In genomic region chr3:49712166-49712565, GRCh38 we compare ENCODE assay signal across 18 cellular contexts. TPM values are rescaled to one million over a fixed set of nuclear protein-coding genes. Genes with fewer than 3 reads are reported as not detected.
DNase-seq lines count a peak whose midpoint lies in the region; ATAC-seq lines count a peak whose summit lies in the region.
"Had no signal": no experiment of that assay in that cellular context is flagged by ENCODE, and none has a peak within 500 bp of the region (broad histone marks: within the 10 kb centered on the region; RNA-seq: fewer than 3 reads in every experiment).

No MANE protein-coding gene starts in this region.

- ATAC-seq in activated CD4-positive, alpha-beta T cell treated with anti-CD3 and anti-CD28 coated beads for 36 hours, result no peak
- ATAC-seq in right cardiac atrium, result no peak
- ATAC-seq in stimulated activated effector memory CD8-positive, alpha-beta T cell treated with anti-CD3 and anti-CD28 coated beads, Interleukin-12 subunit alpha, Interleukin-12 subunit beta, amount 100 ng/mL, for 72 hours, result no peak

- WGBS in right cardiac atrium, result 96% methylated on average over 11 of the region's 11 CpGs

- H3K4me3 Mint-ChIP-seq in activated CD4-positive, alpha-beta T cell treated with anti-CD3 and anti-CD28 coated beads, Interleukin-2, amount 10 ng/mL, durations not matched to agents 7 days and 5 days, result no peak overlapping the region
- H3K4me3 Mint-ChIP-seq in activated CD4-positive, alpha-beta T cell treated with anti-CD3 and anti-CD28 coated beads for 36 hours, result no peak overlapping the region
- H3K4me3 Mint-ChIP-seq in immature natural killer cell, result peak overlapping the region in 2 of 5 donors; percentile 7 to 29
- H3K4me3 Mint-ChIP-seq in stimulated activated effector memory CD8-positive, alpha-beta T cell treated with anti-CD3 and anti-CD28 coated beads, Interleukin-12 subunit alpha, Interleukin-12 subunit beta, amount 100 ng/mL, for 72 hours, result no peak overlapping the region
- H3K4me3 Mint-ChIP-seq: CD4-positive, alpha-beta T cell had no signal

- H3K27ac Mint-ChIP-seq in activated CD4-positive, alpha-beta T cell treated with anti-CD3 and anti-CD28 coated beads, Interleukin-2, amount 10 ng/mL, durations not matched to agents 7 days and 5 days, result peak overlapping the region; percentile 77
- H3K27ac Mint-ChIP-seq in activated CD4-positive, alpha-beta T cell treated with anti-CD3 and anti-CD28 coated beads for 36 hours, result no peak overlapping the region
- peak overlapping the region in 4 of 6 donors; percentile 12 to 51 (median 38) for H3K27ac Mint-ChIP-seq in immature natural killer cell
- peak overlapping the region; percentile 52 for H3K27ac Mint-ChIP-seq in stimulated activated effector memory CD8-positive, alpha-beta T cell treated with anti-CD3 and anti-CD28 coated beads, Interleukin-12 subunit alpha, Interleukin-12 subunit beta, amount 100 ng/mL, for 72 hours
- H3K27ac Mint-ChIP-seq: CD4-positive, alpha-beta T cell had no signal

- no peak for DNase-seq in activated CD4-positive, alpha-beta T cell treated with anti-CD3 and anti-CD28 coated beads, Interleukin-2, amount 10 ng/mL, durations not matched to agents 7 days and 5 days
- no peak for DNase-seq in activated CD4-positive, alpha-beta T cell treated with anti-CD3 and anti-CD28 coated beads for 36 hours
- DNase-seq in right cardiac atrium, result peak in 2 of 3 donors; percentile 25 to 33
- no peak for DNase-seq in cardiac septum (ENCODE audit: low spot score)
- no peak for DNase-seq in immature natural killer cell
- no peak for DNase-seq in stimulated activated effector memory CD8-positive, alpha-beta T cell treated with anti-CD3 and anti-CD28 coated beads, Interleukin-12 subunit alpha, Interleukin-12 subunit beta, amount 100 ng/mL, for 72 hours (ENCODE audit: low spot score in 2 of 2)
- no peak for DNase-seq in kidney glomerular epithelial cell (lab: John Stamatoyannopoulos, UW)
- no peak for DNase-seq in NCI-H345 treated with DMSO at 0.1 percent for 48 hours (lab: John Stamatoyannopoulos, UW; ENCODE audit: unreplicated experiment)
- DNase-seq: Caco-2; CD4-positive, alpha-beta T cell; GM23248; NCI-H1105; NCI-H2081; NCI-H510A; NCI-H748 treated with DMSO at 0.1 percent for 48 hours; SHP77 treated with DMSO at 0.1 percent for 48 hours had no signal

- CTCF ChIA-PET in activated CD4-positive, alpha-beta T cell treated with anti-CD3 and anti-CD28 coated beads, Interleukin-2, amount 10 ng/mL, durations not matched to agents 7 days and 5 days (lab: Charles Lee), result interaction anchor here (0.6 to 2.5 kb wide), 3 partner anchors 9 to 638 kb away, joined by 3 to 11 read pairs (median 3); no protein-coding TSS in a partner anchor
- CTCF ChIA-PET in activated CD4-positive, alpha-beta T cell treated with anti-CD3 and anti-CD28 coated beads for 36 hours (lab: Charles Lee), result interaction anchor here (0.6 to 1.2 kb wide), 2 partner anchors 9 to 172 kb away, joined by 3 to 5 read pairs; no protein-coding TSS in a partner anchor

- H3K27ac ChIP-seq in right cardiac atrium (ENCODE audit: low read length), result no peak overlapping the region
- H3K27ac ChIP-seq: 22Rv1, GM23248 had no signal

- peaks cover 1% of the 10 kb centered on the region for H3K36me3 Mint-ChIP-seq in activated CD4-positive, alpha-beta T cell treated with anti-CD3 and anti-CD28 coated beads, Interleukin-2, amount 10 ng/mL, durations not matched to agents 7 days and 5 days (ENCODE audit: low read depth)
- no peaks in the 10 kb centered on the region for H3K36me3 Mint-ChIP-seq in activated CD4-positive, alpha-beta T cell treated with anti-CD3 and anti-CD28 coated beads for 36 hours (ENCODE audit: low read depth)
- peaks cover 2 to 8% (median 4%) of the 10 kb centered on the region in 3 donors for H3K36me3 Mint-ChIP-seq in immature natural killer cell
- H3K36me3 Mint-ChIP-seq in stimulated activated effector memory CD8-positive, alpha-beta T cell treated with anti-CD3 and anti-CD28 coated beads, Interleukin-12 subunit alpha, Interleukin-12 subunit beta, amount 100 ng/mL, for 72 hours, result no peaks in the 10 kb centered on the region

- no peaks in the 10 kb centered on the region for H3K9me3 ChIP-seq in right cardiac atrium (ENCODE audit: control insufficient read depth, low read length)
- H3K9me3 ChIP-seq: Caco-2, HAP-1 had no signal

- POLR2A ChIA-PET in activated CD4-positive, alpha-beta T cell treated with anti-CD3 and anti-CD28 coated beads, Interleukin-2, amount 10 ng/mL, durations not matched to agents 7 days and 5 days (lab: Charles Lee), result no interaction called here
- POLR2A ChIA-PET in activated CD4-positive, alpha-beta T cell treated with anti-CD3 and anti-CD28 coated beads for 36 hours (lab: Charles Lee), result no interaction called here

- no peaks in the 10 kb centered on the region for H3K4me1 ChIP-seq in right cardiac atrium (ENCODE audit: control insufficient read depth, insufficient read depth, low read length)
- H3K4me1 ChIP-seq: Caco-2, HAP-1 had no signal

- no peaks in the 10 kb centered on the region for H3K27me3 ChIP-seq in right cardiac atrium (ENCODE audit: control insufficient read depth, insufficient read depth)

- no peak overlapping the region for H3K4me3 ChIP-seq in right cardiac atrium (ENCODE audit: low read length)
- H3K4me3 ChIP-seq: GM23248, HAP-1 had no signal

- intact Hi-C loops in activated CD4-positive, alpha-beta T cell treated with anti-CD3 and anti-CD28 coated beads for 36 hours (cut with DNase I, micrococcal nuclease), result no loop called here
- intact Hi-C loops in right cardiac atrium (cut with DNase I), result no loop called here
- intact Hi-C loops in cardiac septum (cut with DNase I), result no loop called here

- no peaks in the 10 kb centered on the region for H3K27me3 Mint-ChIP-seq in activated CD4-positive, alpha-beta T cell treated with anti-CD3 and anti-CD28 coated beads, Interleukin-2, amount 10 ng/mL, durations not matched to agents 7 days and 5 days
- no peaks in the 10 kb centered on the region for H3K27me3 Mint-ChIP-seq in activated CD4-positive, alpha-beta T cell treated with anti-CD3 and anti-CD28 coated beads for 36 hours
- H3K27me3 Mint-ChIP-seq in immature natural killer cell (ENCODE audit: low read depth in 3 of 3), result no peaks in the 10 kb centered on the region
- H3K27me3 Mint-ChIP-seq: CD4-positive, alpha-beta T cell had no signal

- H3K9me3 Mint-ChIP-seq in activated CD4-positive, alpha-beta T cell treated with anti-CD3 and anti-CD28 coated beads, Interleukin-2, amount 10 ng/mL, durations not matched to agents 7 days and 5 days, result no peaks in the 10 kb centered on the region
- no peaks in the 10 kb centered on the region for H3K9me3 Mint-ChIP-seq in activated CD4-positive, alpha-beta T cell treated with anti-CD3 and anti-CD28 coated beads for 36 hours (ENCODE audit: low read depth)
- no peaks in the 10 kb centered on the region for H3K9me3 Mint-ChIP-seq in immature natural killer cell
- H3K9me3 Mint-ChIP-seq in stimulated activated effector memory CD8-positive, alpha-beta T cell treated with anti-CD3 and anti-CD28 coated beads, Interleukin-12 subunit alpha, Interleukin-12 subunit beta, amount 100 ng/mL, for 72 hours, result no peaks in the 10 kb centered on the region
- H3K9me3 Mint-ChIP-seq: CD4-positive, alpha-beta T cell had no signal

- H3K4me1 Mint-ChIP-seq in activated CD4-positive, alpha-beta T cell treated with anti-CD3 and anti-CD28 coated beads, Interleukin-2, amount 10 ng/mL, durations not matched to agents 7 days and 5 days, result peaks cover 23% of the 10 kb centered on the region
- no peaks in the 10 kb centered on the region for H3K4me1 Mint-ChIP-seq in activated CD4-positive, alpha-beta T cell treated with anti-CD3 and anti-CD28 coated beads for 36 hours
- peaks cover 23 to 28% of the 10 kb centered on the region in 2 donors for H3K4me1 Mint-ChIP-seq in immature natural killer cell
- H3K4me1 Mint-ChIP-seq in stimulated activated effector memory CD8-positive, alpha-beta T cell treated with anti-CD3 and anti-CD28 coated beads, Interleukin-12 subunit alpha, Interleukin-12 subunit beta, amount 100 ng/mL, for 72 hours, result no peaks in the 10 kb centered on the region

RNA-seq across cellular contexts. Expression of gene AMIGO3, which starts 7.3 kb away (rescaled TPM):
- total RNA-seq in activated CD4-positive, alpha-beta T cell treated with anti-CD3 and anti-CD28 coated beads, Interleukin-2, amount 10 ng/mL, durations not matched to agents 7 days and 5 days, result under 1 TPM in 1 of 2 experiments, not detected in 1; 0.30 TPM
- under 1 TPM in 1 of 2 experiments, not detected in 1; 0.07 TPM for total RNA-seq in activated CD4-positive, alpha-beta T cell treated with anti-CD3 and anti-CD28 coated beads for 36 hours
- total RNA-seq in right cardiac atrium (under 1 TPM in 1 of 4 donors, not detected in 3; 0.09 TPM), cardiac septum (0.35 TPM)
- polyA plus RNA-seq in right cardiac atrium (0.57 TPM), immature natural killer cell (1 to 10 TPM in 2 of 3 donors, not detected in 1; 1.5 to 1.7 TPM)
- total RNA-seq: Caco-2, GM23248 had no signal

RNA-seq across cellular contexts. Expression of gene GMPPB, which starts 11.6 kb away (rescaled TPM):
- total RNA-seq in activated CD4-positive, alpha-beta T cell treated with anti-CD3 and anti-CD28 coated beads, Interleukin-2, amount 10 ng/mL, durations not matched to agents 7 days and 5 days, result 10 to 100 TPM; 36.5 to 46.0 TPM
- total RNA-seq in activated CD4-positive, alpha-beta T cell treated with anti-CD3 and anti-CD28 coated beads for 36 hours, result 10 to 100 TPM; 21.0 to 32.1 TPM
- total RNA-seq in right cardiac atrium (10 to 100 TPM; 12.6 to 34.7 (median 19.6) TPM), cardiac septum (19.5 TPM)
- polyA plus RNA-seq in right cardiac atrium (13.2 TPM), immature natural killer cell (10 to 100 TPM; 13.5 to 35.2 (median 32.5) TPM)

RNA-seq across cellular contexts. Expression of gene RNF123, which starts 22.8 kb away (rescaled TPM):
- 10 to 100 TPM; 47.5 to 49.2 TPM for total RNA-seq in activated CD4-positive, alpha-beta T cell treated with anti-CD3 and anti-CD28 coated beads, Interleukin-2, amount 10 ng/mL, durations not matched to agents 7 days and 5 days
- 10 to 100 TPM; 25.2 to 32.7 TPM for total RNA-seq in activated CD4-positive, alpha-beta T cell treated with anti-CD3 and anti-CD28 coated beads for 36 hours
- total RNA-seq in right cardiac atrium (10 to 100 TPM; 36.6 to 44.6 (median 41.8) TPM), cardiac septum (59.4 TPM)
- polyA plus RNA-seq in right cardiac atrium (24.4 TPM), immature natural killer cell (10 to 100 TPM in 2 of 3 donors, 1 to 10 TPM in 1; 2.6 to 27.1 (median 11.8) TPM)

RNA-seq across cellular contexts. Expression of gene MST1, which starts 22.9 kb away (rescaled TPM):
- 10 to 100 TPM in 1 of 2 experiments, 1 to 10 TPM in 1; 8.4 to 10.0 TPM for total RNA-seq in activated CD4-positive, alpha-beta T cell treated with anti-CD3 and anti-CD28 coated beads, Interleukin-2, amount 10 ng/mL, durations not matched to agents 7 days and 5 days
- total RNA-seq in activated CD4-positive, alpha-beta T cell treated with anti-CD3 and anti-CD28 coated beads for 36 hours, result 1 to 10 TPM; 8.7 to 9.7 TPM
- 1 to 10 TPM; 3.5 to 7.5 (median 6.6) TPM for total RNA-seq in right cardiac atrium
- 6.2 TPM for polyA plus RNA-seq in right cardiac atrium
- 6.4 TPM for total RNA-seq in cardiac septum
- polyA plus RNA-seq in immature natural killer cell, result 1 to 10 TPM in 1 of 3 donors, under 1 TPM in 1, not detected in 1; 0.19 to 1.3 TPM

RNA-seq across cellular contexts. Expression of gene APEH, which starts 38.0 kb away (rescaled TPM):
- total RNA-seq in activated CD4-positive, alpha-beta T cell treated with anti-CD3 and anti-CD28 coated beads, Interleukin-2, amount 10 ng/mL, durations not matched to agents 7 days and 5 days, result 100 to 1,000 TPM; 137 TPM
- 100 to 1,000 TPM; 110 to 137 TPM for total RNA-seq in activated CD4-positive, alpha-beta T cell treated with anti-CD3 and anti-CD28 coated beads for 36 hours
- total RNA-seq in right cardiac atrium (100 to 1,000 TPM in 1 of 4 donors, 10 to 100 TPM in 3; 75.7 to 110 (median 93.6) TPM), cardiac septum (81.4 TPM)
- polyA plus RNA-seq in right cardiac atrium (37.4 TPM), immature natural killer cell (100 to 1,000 TPM in 2 of 3 donors, 10 to 100 TPM in 1; 88.0 to 130 (median 121) TPM)

Comparison
In these comparisons a context has a peak if more than half of its experiments do, and no peak if none do; other contexts are left out.
1. DNase-seq: peak in right cardiac atrium (2 of 3); none in activated CD4-positive, alpha-beta T cell treated with anti-CD3 and anti-CD28 coated beads, Interleukin-2, amount 10 ng/mL, durations not matched to agents 7 days and 5 days (single experiment), activated CD4-positive, alpha-beta T cell treated with anti-CD3 and anti-CD28 coated beads for 36 hours (single experiment), cardiac septum (single experiment), immature natural killer cell (0 of 3), stimulated activated effector memory CD8-positive, alpha-beta T cell treated with anti-CD3 and anti-CD28 coated beads, Interleukin-12 subunit alpha, Interleukin-12 subunit beta, amount 100 ng/mL, for 72 hours (0 of 2), kidney glomerular epithelial cell (single experiment) and NCI-H345 treated with DMSO at 0.1 percent for 48 hours (single experiment).